In genomic region chr3:72271923-72272322, GRCh38 we compare ENCODE assay signal across 14 cellular contexts.
DNase-seq lines count a peak whose midpoint lies in the region; ATAC-seq and TF ChIP-seq lines count a peak whose summit lies in the region.
"Had no signal": no experiment of that assay in that cellular context is flagged by ENCODE, and none has a peak within 500 bp of the region (broad histone marks: within the 10 kb centered on the region; RNA-seq: fewer than 3 reads in every experiment).

No MANE protein-coding gene starts in this region.

- H3K79me1 ChIP-seq in mesenchymal stem cell (replicated peaks; ENCODE audit: low read length, poor library complexity, severe bottlenecking): no peaks in the 10 kb centered on the region

- H3K27ac ChIP-seq in cingulate gyrus (ENCODE audit: low read depth, low read length) (peak overlapping the region; percentile 44), mesenchymal stem cell (ENCODE audit: low read length, poor library complexity, severe bottlenecking) (no peak overlapping the region), upper lobe of right lung (peak overlapping the region; percentile 27)

- H3K23ac ChIP-seq in mesenchymal stem cell (ENCODE audit: low read length in 2 of 2): no peak overlapping the region

- H2AFZ ChIP-seq in mesenchymal stem cell (ENCODE audit: low read depth, low read length): no peak overlapping the region

- H3K4me3 ChIP-seq in mesenchymal stem cell (ENCODE audit: insufficient read depth in 1 of 2, low read depth in 1 of 2, low read length in 2 of 2) (no peak overlapping the region), upper lobe of right lung (no peak overlapping the region)

- ATAC-seq in upper lobe of right lung (no peak), HG02588 (IDR thresholded peaks at IDR 0.05; ENCODE audit: unreplicated experiment) (no peak)

- H3K4me2 ChIP-seq in mesenchymal stem cell (ENCODE audit: low read length, poor library complexity, severe bottlenecking): no peak overlapping the region
- H3K4me2 ChIP-seq: SK-N-SH had no signal

- H2BK120ac ChIP-seq in mesenchymal stem cell (ENCODE audit: low read depth, low read length): peak overlapping the region; percentile 11

- peak overlapping the region; percentile 93 for H4K91ac ChIP-seq in mesenchymal stem cell (ENCODE audit: low read length)

- DNase-seq in NCI-H82 treated with DMSO at 0.1 percent for 48 hours (lab: John Stamatoyannopoulos, UW; ENCODE audit: unreplicated experiment) (peak; percentile 78), mesenchymal stem cell (no peak), upper lobe of right lung (no peak), medulla oblongata (ENCODE audit: extremely low spot score) (no peak), NCI-H128 (lab: John Stamatoyannopoulos, UW; ENCODE audit: unreplicated experiment) (no peak)
- DNase-seq: ACHN, H7, HFFc6, NCI-H1105, NCI-H1694, SHP77 treated with DMSO at 0.1 percent for 48 hours, SK-N-SH had no signal

- H3K9me3 ChIP-seq in mesenchymal stem cell (ENCODE audit: control insufficient read depth, low read length): no peaks in the 10 kb centered on the region
- H3K9me3 ChIP-seq in upper lobe of right lung: no peaks in the 10 kb centered on the region
- H3K9me3 ChIP-seq: SK-N-SH had no signal

- WGBS in mesenchymal stem cell: 90% methylated on average over 2 of the region's 2 CpGs

- no peak for TF ChIP-seq CTCF in upper lobe of right lung (IDR thresholded peaks at IDR 0.05)

- no peak overlapping the region for H2BK15ac ChIP-seq in mesenchymal stem cell (ENCODE audit: low read depth, poor library complexity, severe bottlenecking)

- H4K8ac ChIP-seq in mesenchymal stem cell (ENCODE audit: low read length): no peak overlapping the region

- H2BK12ac ChIP-seq in mesenchymal stem cell (ENCODE audit: low read length in 2 of 2): peak overlapping the region; percentile 32 to 94

- peaks cover 22% of the 10 kb centered on the region for H3K4me1 ChIP-seq in mesenchymal stem cell (ENCODE audit: control insufficient read depth, insufficient read depth, low read depth, low read length)
- peaks cover 55% of the 10 kb centered on the region for H3K4me1 ChIP-seq in upper lobe of right lung

- peak overlapping the region; percentile 46 for H2AK5ac ChIP-seq in mesenchymal stem cell (ENCODE audit: low read length, severe bottlenecking)

- H3K36me3 ChIP-seq in mesenchymal stem cell (ENCODE audit: control insufficient read depth in 1 of 2, insufficient read depth in 2 of 2, low read depth in 1 of 2, low read length in 2 of 2) (no peaks in the 10 kb centered on the region), upper lobe of right lung (no peaks in the 10 kb centered on the region)

- peak overlapping the region; percentile 76 to 85 for H3K18ac ChIP-seq in mesenchymal stem cell (ENCODE audit: low read depth in 1 of 2, low read length in 2 of 2)

- H3K9ac ChIP-seq in mesenchymal stem cell (ENCODE audit: low read length): no peak overlapping the region
- H3K9ac ChIP-seq: SK-N-SH had no signal

- no peak overlapping the region for H2BK5ac ChIP-seq in mesenchymal stem cell (ENCODE audit: low read depth, low read length, poor library complexity, severe bottlenecking)

- intact Hi-C loops in upper lobe of right lung (cut with DNase I): no loop called here

- peak overlapping the region; percentile 10 to 33 for H3K4ac ChIP-seq in mesenchymal stem cell (ENCODE audit: low read depth in 1 of 2, low read length in 2 of 2)

- no peak overlapping the region for H3K14ac ChIP-seq in mesenchymal stem cell (ENCODE audit: low read length in 2 of 2)

- H3K27me3 ChIP-seq in mesenchymal stem cell (ENCODE audit: control insufficient read depth in 1 of 2, insufficient read depth in 1 of 2, low read length in 2 of 2) (peaks cover 0 to 4% of the 10 kb centered on the region in 2 experiments), upper lobe of right lung (no peaks in the 10 kb centered on the region)
